8 cellular contexts compared by ENCODE assay signal in genomic region chr19:49149652-49150105, GRCh38. TPM values are rescaled to one million over a fixed set of nuclear protein-coding genes. Genes with fewer than 3 reads are reported as not detected.
DNase-seq lines count a peak whose midpoint lies in the region; ATAC-seq and TF ChIP-seq lines count a peak whose summit lies in the region.

No MANE protein-coding gene starts in this region.

- H3K4me1 ChIP-seq in naive thymus-derived CD4-positive, alpha-beta T cell (ENCODE audit: control insufficient read depth in 2 of 2, insufficient read depth in 2 of 2, low read length in 2 of 2): peaks cover 8 to 35% of the 10 kb centered on the region in 2 donors

- ATAC-seq in Right ventricle myocardium inferior: peak; percentile 59
- no peak for ATAC-seq in naive thymus-derived CD4-positive, alpha-beta T cell
- ATAC-seq in GM21423 (IDR thresholded peaks at IDR 0.05; ENCODE audit: unreplicated experiment): no peak

- no peaks in the 10 kb centered on the region for H3K36me3 Mint-ChIP-seq in activated CD4-positive, alpha-beta memory T cell treated with anti-CD3 and anti-CD28 coated beads, Interleukin-2, amount 10 ng/mL, durations not matched to agents 7 days and 5 days (ENCODE audit: low read depth)
- H3K36me3 Mint-ChIP-seq in naive thymus-derived CD4-positive, alpha-beta T cell: peaks cover 0 to 9% (median 0%) of the 10 kb centered on the region in 5 donors

- no peaks in the 10 kb centered on the region for H3K9me3 ChIP-seq in naive thymus-derived CD4-positive, alpha-beta T cell (ENCODE audit: control insufficient read depth in 2 of 3, low read length in 3 of 3)

- peaks cover 41% of the 10 kb centered on the region for H3K4me1 Mint-ChIP-seq in activated CD4-positive, alpha-beta memory T cell treated with anti-CD3 and anti-CD28 coated beads, Interleukin-2, amount 10 ng/mL, durations not matched to agents 7 days and 5 days
- peaks cover 16 to 43% (median 35%) of the 10 kb centered on the region in 7 donors for H3K4me1 Mint-ChIP-seq in naive thymus-derived CD4-positive, alpha-beta T cell

- no peak overlapping the region for H3K27ac Mint-ChIP-seq in activated CD4-positive, alpha-beta memory T cell treated with anti-CD3 and anti-CD28 coated beads, Interleukin-2, amount 10 ng/mL, durations not matched to agents 7 days and 5 days
- H3K27ac Mint-ChIP-seq in naive thymus-derived CD4-positive, alpha-beta T cell: no peak overlapping the region

- H3K27me3 Mint-ChIP-seq in activated CD4-positive, alpha-beta memory T cell treated with anti-CD3 and anti-CD28 coated beads, Interleukin-2, amount 10 ng/mL, durations not matched to agents 7 days and 5 days: peaks cover 62% of the 10 kb centered on the region
- peaks cover 64 to 77% (median 67%) of the 10 kb centered on the region in 5 donors for H3K27me3 Mint-ChIP-seq in naive thymus-derived CD4-positive, alpha-beta T cell

- no peak overlapping the region for H3K27ac ChIP-seq in naive thymus-derived CD4-positive, alpha-beta T cell (ENCODE audit: low read depth, low read length)

- peak overlapping the region; percentile 93 for H3K4me3 ChIP-seq in fibroblast of the aortic adventitia (ENCODE audit: low read depth, low read length)
- H3K4me3 ChIP-seq in naive thymus-derived CD4-positive, alpha-beta T cell (ENCODE audit: low read length): peak overlapping the region; percentile 52

- POLR2A ChIA-PET in activated CD4-positive, alpha-beta memory T cell treated with anti-CD3 and anti-CD28 coated beads, Interleukin-2, amount 10 ng/mL, durations not matched to agents 7 days and 5 days (lab: Charles Lee): interaction anchor here (0.5 to 1.3 kb wide), 3 partner anchors 21 to 759 kb away, joined by 3 to 4 read pairs (median 4); partner anchors contain the start of genes KDELR1 and LIN7B
- POLR2A ChIA-PET in naive thymus-derived CD4-positive, alpha-beta T cell (lab: Charles Lee): interaction anchor here (1.5 kb wide), 1 partner anchor 51 kb away, joined by 4 read pairs; no protein-coding TSS in a partner anchor

- intact Hi-C loops in Right ventricle myocardium inferior (cut with DNase I): loop anchor here (2.0 to 5.0 kb wide), 3 partner anchors 31 to 52 kb away; partner anchors contain the start of genes C19orf73 and PPFIA3
- intact Hi-C loops in cardiac septum (cut with DNase I): loop anchor here (2.0 to 5.0 kb wide), 3 partner anchors 31 to 157 kb away; partner anchors contain the start of genes C19orf73, GYS1, PPFIA3 and RUVBL2
- intact Hi-C loops in naive thymus-derived CD4-positive, alpha-beta T cell (cut with micrococcal nuclease): loop anchor here (1.0 to 10.0 kb wide), 6 partner anchors 21 to 355 kb away; partner anchors contain the start of genes C19orf73 (in 1 of the 2), GYS1 (in 1 of the 2), LHB (in 1 of the 2) and PPFIA3 (in 1 of the 2)

- no peaks in the 10 kb centered on the region for H3K9me3 Mint-ChIP-seq in activated CD4-positive, alpha-beta memory T cell treated with anti-CD3 and anti-CD28 coated beads, Interleukin-2, amount 10 ng/mL, durations not matched to agents 7 days and 5 days
- H3K9me3 Mint-ChIP-seq in naive thymus-derived CD4-positive, alpha-beta T cell: peaks cover 0 to 12% (median 4%) of the 10 kb centered on the region in 11 donors

- no peak for TF ChIP-seq CTCF in fibroblast of the aortic adventitia (IDR thresholded peaks at IDR 0.05; ENCODE audit: insufficient read depth, low read length)

- no peaks in the 10 kb centered on the region for H3K36me3 ChIP-seq in naive thymus-derived CD4-positive, alpha-beta T cell (ENCODE audit: control insufficient read depth in 2 of 3, insufficient read depth in 3 of 3, low read length in 3 of 3)

- peak overlapping the region; percentile 70 for H3K4me3 Mint-ChIP-seq in activated CD4-positive, alpha-beta memory T cell treated with anti-CD3 and anti-CD28 coated beads, Interleukin-2, amount 10 ng/mL, durations not matched to agents 7 days and 5 days
- peak overlapping the region; percentile 62 to 88 (median 78) for H3K4me3 Mint-ChIP-seq in naive thymus-derived CD4-positive, alpha-beta T cell

- peaks cover 8 to 29% of the 10 kb centered on the region in 2 donors for H3K27me3 ChIP-seq in naive thymus-derived CD4-positive, alpha-beta T cell (ENCODE audit: control insufficient read depth in 2 of 2, insufficient read depth in 2 of 2, low read length in 2 of 2)

- CTCF ChIA-PET in activated CD4-positive, alpha-beta memory T cell treated with anti-CD3 and anti-CD28 coated beads, Interleukin-2, amount 10 ng/mL, durations not matched to agents 7 days and 5 days (lab: Charles Lee): interaction anchor here (1.0 to 1.2 kb wide), 2 partner anchors 35 to 156 kb away, joined by 3 to 4 read pairs; partner anchors contain the start of genes GYS1, LIN7B and RUVBL2
- CTCF ChIA-PET in naive thymus-derived CD4-positive, alpha-beta T cell (lab: Charles Lee): interaction anchor here (0.6 to 4.6 kb wide), 4 partner anchors 11 to 52 kb away, joined by 3 to 28 read pairs (median 3); partner anchors contain the start of gene LIN7B

- peak; percentile 72 for DNase-seq in Right ventricle myocardium inferior (ENCODE audit: missing footprints)
- no peak for DNase-seq in cardiac septum (ENCODE audit: low spot score)
- DNase-seq in NCI-H2107 treated with DMSO at 0.1 percent for 48 hours (lab: John Stamatoyannopoulos, UW; ENCODE audit: unreplicated experiment): peak; percentile 25
- DNase-seq in activated CD4-positive, alpha-beta memory T cell treated with anti-CD3 and anti-CD28 coated beads, Interleukin-2, amount 10 ng/mL, durations not matched to agents 7 days and 5 days: no peak
- peak; percentile 90 for DNase-seq in fibroblast of the aortic adventitia (ENCODE audit: low read depth)
- DNase-seq in naive thymus-derived CD4-positive, alpha-beta T cell: no peak
- DNase-seq in effector CD4-positive, alpha-beta T cell: no peak

RNA-seq across cellular contexts. Expression of gene HRC, which starts 5.5 kb away (rescaled TPM):
- total RNA-seq in Right ventricle myocardium inferior: 843 TPM
- 907 TPM for total RNA-seq in cardiac septum
- total RNA-seq in activated CD4-positive, alpha-beta memory T cell treated with anti-CD3 and anti-CD28 coated beads, Interleukin-2, amount 10 ng/mL, durations not matched to agents 7 days and 5 days: not detected
- not detected in 2 replicates for total RNA-seq in fibroblast of the aortic adventitia (ENCODE audit: low replicate concordance)
- total RNA-seq in naive thymus-derived CD4-positive, alpha-beta T cell: not detected
- polyA plus RNA-seq in naive thymus-derived CD4-positive, alpha-beta T cell: not detected

RNA-seq across cellular contexts. Expression of gene TRPM4, which starts 7.9 kb away (rescaled TPM):
- 28.5 TPM for total RNA-seq in Right ventricle myocardium inferior
- total RNA-seq in cardiac septum: 44.1 TPM
- under 1 TPM in 1 of 2 experiments, not detected in 1; 0.58 TPM for total RNA-seq in activated CD4-positive, alpha-beta memory T cell treated with anti-CD3 and anti-CD28 coated beads, Interleukin-2, amount 10 ng/mL, durations not matched to agents 7 days and 5 days
- 14.0 and 15.0 TPM in 2 replicates for total RNA-seq in fibroblast of the aortic adventitia (ENCODE audit: low replicate concordance)
- 1 to 10 TPM in 1 of 5 experiments, under 1 TPM in 3, not detected in 1; 0.72 to 3.2 (median 0.85) TPM for total RNA-seq in naive thymus-derived CD4-positive, alpha-beta T cell
- polyA plus RNA-seq in naive thymus-derived CD4-positive, alpha-beta T cell: under 1 TPM in 1 of 2 donors, not detected in 1; 0.13 TPM

RNA-seq across cellular contexts. Expression of gene PPFIA3, which starts 30.3 kb away (rescaled TPM):
- 4.1 TPM for total RNA-seq in Right ventricle myocardium inferior
- total RNA-seq in cardiac septum: 10.1 TPM
- 1 to 10 TPM; 2.6 TPM for total RNA-seq in activated CD4-positive, alpha-beta memory T cell treated with anti-CD3 and anti-CD28 coated beads, Interleukin-2, amount 10 ng/mL, durations not matched to agents 7 days and 5 days
- total RNA-seq in fibroblast of the aortic adventitia (ENCODE audit: low replicate concordance): 0.99 and 2.4 TPM in 2 replicates
- 1 to 10 TPM; 2.2 to 4.9 (median 3.3) TPM for total RNA-seq in naive thymus-derived CD4-positive, alpha-beta T cell
- under 1 TPM; 0.15 to 0.54 TPM for polyA plus RNA-seq in naive thymus-derived CD4-positive, alpha-beta T cell

RNA-seq across cellular contexts. Expression of gene C19orf73, which starts 30.7 kb away (rescaled TPM):
- total RNA-seq in Right ventricle myocardium inferior (1.8 TPM), cardiac septum (1.0 TPM), fibroblast of the aortic adventitia (ENCODE audit: low replicate concordance) (0.41 and 0.54 TPM in 2 replicates)
- 1 to 10 TPM; 1.0 TPM for total RNA-seq in activated CD4-positive, alpha-beta memory T cell treated with anti-CD3 and anti-CD28 coated beads, Interleukin-2, amount 10 ng/mL, durations not matched to agents 7 days and 5 days
- 1 to 10 TPM; 1.3 to 2.8 (median 2.2) TPM for total RNA-seq in naive thymus-derived CD4-positive, alpha-beta T cell
- polyA plus RNA-seq in naive thymus-derived CD4-positive, alpha-beta T cell: 1 to 10 TPM; 4.3 to 4.8 TPM

RNA-seq across cellular contexts. Expression of gene LIN7B, which starts 35.5 kb away (rescaled TPM):
- total RNA-seq in Right ventricle myocardium inferior: 21.1 TPM
- total RNA-seq in cardiac septum: 24.7 TPM
- 1 to 10 TPM; 4.3 to 4.7 TPM for total RNA-seq in activated CD4-positive, alpha-beta memory T cell treated with anti-CD3 and anti-CD28 coated beads, Interleukin-2, amount 10 ng/mL, durations not matched to agents 7 days and 5 days
- total RNA-seq in fibroblast of the aortic adventitia (ENCODE audit: low replicate concordance): 2.2 and 3.7 TPM in 2 replicates
- total RNA-seq in naive thymus-derived CD4-positive, alpha-beta T cell: 10 to 100 TPM in 4 of 5 experiments, 1 to 10 TPM in 1; 3.7 to 21.7 (median 10.8) TPM
- polyA plus RNA-seq in naive thymus-derived CD4-positive, alpha-beta T cell: 1 to 10 TPM; 4.0 to 5.7 TPM

Comparison
In these comparisons a context has a peak if more than half of its experiments do, and no peak if none do; other contexts are left out.
1. DNase-seq: peak in Right ventricle myocardium inferior (single experiment), NCI-H2107 treated with DMSO at 0.1 percent for 48 hours (single experiment) and fibroblast of the aortic adventitia (single experiment); none in cardiac septum (single experiment), activated CD4-positive, alpha-beta memory T cell treated with anti-CD3 and anti-CD28 coated beads, Interleukin-2, amount 10 ng/mL, durations not matched to agents 7 days and 5 days (single experiment), naive thymus-derived CD4-positive, alpha-beta T cell (0 of 9) and effector CD4-positive, alpha-beta T cell (single experiment).
2. RNA of gene HRC, which starts 5.5 kb away (total RNA-seq): 907 TPM in cardiac septum (single experiment) and 843 TPM in Right ventricle myocardium inferior (single experiment); not detected in activated CD4-positive, alpha-beta memory T cell treated with anti-CD3 and anti-CD28 coated beads, Interleukin-2, amount 10 ng/mL, durations not matched to agents 7 days and 5 days, not detected in fibroblast of the aortic adventitia and not detected in naive thymus-derived CD4-positive, alpha-beta T cell; every median in the first group is over 100 times any median in the second.